ENCODE assay signal across 11 cellular contexts in genomic region chr5:139276426-139276825, GRCh38. TPM values are rescaled to one million over a fixed set of nuclear protein-coding genes. Genes with fewer than 3 reads are reported as not detected.
DNase-seq lines count a peak whose midpoint lies in the region; ATAC-seq, FAIRE-seq and TF ChIP-seq lines count a peak whose summit lies in the region.
"Had no signal": no experiment of that assay in that cellular context is flagged by ENCODE, and none has a peak within 500 bp of the region (broad histone marks: within the 10 kb centered on the region; RNA-seq: fewer than 3 reads in every experiment).

No MANE protein-coding gene starts in this region.

- intact Hi-C loops in HepG2 (cut with micrococcal nuclease; ENCODE audit: unreplicated experiment), result no loop called here
- intact Hi-C loops in right lobe of liver (cut with DNase I), result no loop called here
- intact Hi-C loops in Panc1 (cut with micrococcal nuclease; ENCODE audit: unreplicated experiment), result no loop called here
- intact Hi-C loops in vagina (cut with DNase I), result no loop called here
- intact Hi-C loops in adrenal gland (cut with DNase I), result no loop called here

- DNase-seq in HepG2 (ENCODE audit: low spot score), result no peak
- no peak for DNase-seq in right lobe of liver
- DNase-seq in Panc1 (ENCODE audit: low read depth, low spot score), result no peak
- no peak for DNase-seq in iPS DF 6.9 (ENCODE audit: low read depth, low spot score)
- no peak for DNase-seq in vagina (ENCODE audit: extremely low spot score in 2 of 2)
- DNase-seq in effector CD8-positive, alpha-beta T cell (lab: John Stamatoyannopoulos, UW), result no peak
- DNase-seq in T-helper 9 cell, result no peak
- no peak for DNase-seq in adrenal gland
- DNase-seq: cortex of kidney, NCI-H2171 treated with DMSO at 0.1 percent for 48 hours, occipital lobe had no signal

- H3K27me3 ChIP-seq in HepG2 (ENCODE audit: control insufficient read depth in 1 of 2, insufficient read depth in 2 of 2, low read length in 2 of 2) (no peaks in the 10 kb centered on the region; a peak in 1 of 5 replicates), right lobe of liver (no peaks in the 10 kb centered on the region), Panc1 (ENCODE audit: control insufficient read depth, insufficient read depth, low read length) (no peaks in the 10 kb centered on the region), iPS DF 6.9 (ENCODE audit: control insufficient read depth, insufficient read depth, low read length) (no peaks in the 10 kb centered on the region), vagina (no peaks in the 10 kb centered on the region), adrenal gland (no peaks in the 10 kb centered on the region)

- peak overlapping the region; percentile 41 for H3K27ac ChIP-seq in HepG2 (ENCODE audit: extremely low read length, insufficient read depth, low read length)
- no peak overlapping the region for H3K27ac ChIP-seq in right lobe of liver
- H3K27ac ChIP-seq in Panc1 (ENCODE audit: low read length), result peak overlapping the region; percentile 99
- H3K27ac ChIP-seq in iPS DF 6.9 (ENCODE audit: low read length), result peak overlapping the region; percentile 29
- H3K27ac ChIP-seq in vagina, result peak overlapping the region; percentile 6
- no peak overlapping the region for H3K27ac ChIP-seq in adrenal gland

- H2AFZ ChIP-seq in HepG2 (ENCODE audit: low read length), result no peak overlapping the region

- in situ Hi-C loops in HepG2 (cut with HindIII; ENCODE audit: extremely low pct_ligation_motif_present, low pct_unique_long_range_greater_than_20kb), result no loop called here
- in situ Hi-C loops in Panc1 (cut with HindIII; ENCODE audit: low pct_unique_long_range_greater_than_20kb, low sequenced_read_pairs), result no loop called here

- 52% methylated on average over 2 of the region's 2 CpGs for WGBS in HepG2 (ENCODE audit: low lambda C conversion rate)
- WGBS in right lobe of liver (ENCODE audit: insufficient coverage, low coverage, low lambda C conversion rate, missing lambda C conversion rate), result 79% methylated on average over 2 of the region's 2 CpGs
- WGBS in iPS DF 6.9 (ENCODE audit: insufficient coverage, insufficient read length), result no CpG with 5 or more reads among the region's 2 CpGs
- 72 to 88% (median 76%) methylated on average over 2 of the region's 2 CpGs for WGBS in adrenal gland, 4 donors

- TF ChIP-seq EP300 in HepG2 (IDR thresholded peaks at IDR 0.05; ENCODE audit: low read depth in 2 of 2, low read length in 2 of 2) (no peak), HepG2 (CRISPR knock-in tag; IDR thresholded peaks at IDR 0.05; ENCODE audit: borderline replicate concordance) (no peak)

- CTCF ChIA-PET in HepG2 (lab: Yijun Ruan, JAX; ENCODE audit: low intra/inter-chr PET ratio, low total read pairs), result no interaction called here
- CTCF ChIA-PET in Panc1 (lab: Charles Lee), result no interaction called here

- H3K4me3 ChIP-seq in HepG2 (replicated peaks in 1 of 3; ENCODE audit: insufficient read depth in 1 of 3, low read depth in 2 of 3, low read length in 3 of 3) (peak overlapping the region; percentile 55 to 96 (median 65); a peak in 4 of 6 replicates), right lobe of liver (no peak overlapping the region), Panc1 (ENCODE audit: low read depth in 2 of 2, low read length in 2 of 2) (peak overlapping the region; percentile 80 to 87; a peak in 3 of 4 replicates), iPS DF 6.9 (ENCODE audit: low read length) (no peak overlapping the region; the same call in 1 of the 2 replicates), vagina (no peak overlapping the region), adrenal gland (no peak overlapping the region)

- BruUV-seq in HepG2 (replicated peaks; lab: Mats Ljungman, UMichigan), result no TSS peak
- BruUV-seq in Panc1 (replicated peaks; lab: Mats Ljungman, UMichigan), result no TSS peak

- H3K9me3 ChIP-seq in HepG2 (ENCODE audit: low read length) (no peaks in the 10 kb centered on the region), right lobe of liver (no peaks in the 10 kb centered on the region), Panc1 (ENCODE audit: control insufficient read depth, insufficient read depth, low read depth, low read length) (no peaks in the 10 kb centered on the region), iPS DF 6.9 (ENCODE audit: control insufficient read depth, insufficient read depth, low read length) (no peaks in the 10 kb centered on the region), vagina (no peaks in the 10 kb centered on the region), adrenal gland (replicated peaks in 1 of 3) (no peaks in the 10 kb centered on the region)

- TF ChIP-seq CTCF in HepG2 (CRISPR knock-in tag; IDR thresholded peaks at IDR 0.05) (no peak), right lobe of liver (IDR thresholded peaks at IDR 0.05) (no peak), Panc1 (IDR thresholded peaks at IDR 0.05) (no peak), vagina (IDR thresholded peaks at IDR 0.05) (no peak), adrenal gland (IDR thresholded peaks at IDR 0.05) (no peak)

- POLR2A ChIA-PET in HepG2 (lab: Yijun Ruan, JAX), result interaction anchor here (0.7 to 3.6 kb wide), 5 partner anchors 10 to 701 kb away, joined by 3 to 22 read pairs (median 4); partner anchors contain the start of genes HSPA9, MATR3 and PAIP2
- POLR2A ChIA-PET in Panc1 (lab: Charles Lee), result interaction anchor here (0.8 to 1.3 kb wide), 2 partner anchors 17 to 47 kb away, joined by 3 to 4 read pairs; partner anchors contain the start of gene MATR3

- H3K4me1 ChIP-seq in HepG2 (ENCODE audit: insufficient read depth, low read length), result peaks cover 88% of the 10 kb centered on the region
- peaks cover 0 to 28% (median 7%) of the 10 kb centered on the region in 4 donors for H3K4me1 ChIP-seq in right lobe of liver
- peaks cover 41% of the 10 kb centered on the region for H3K4me1 ChIP-seq in Panc1 (ENCODE audit: control insufficient read depth, insufficient read depth, low read length)
- peaks cover 4% of the 10 kb centered on the region; the same call in 1 of the 2 replicates for H3K4me1 ChIP-seq in iPS DF 6.9 (ENCODE audit: control insufficient read depth, insufficient read depth, low read length)
- peaks cover 49% of the 10 kb centered on the region for H3K4me1 ChIP-seq in vagina
- H3K4me1 ChIP-seq in adrenal gland (replicated peaks in 1 of 2), result peaks cover 17 to 29% of the 10 kb centered on the region in 2 donors

- peak overlapping the region; percentile 64 for H3K9ac ChIP-seq in HepG2 (ENCODE audit: insufficient read depth, low read depth, low read length)

- no peak for FAIRE-seq in HepG2 (lab: Jason Lieb, UNC)

- TF ChIP-seq POLR2A in HepG2 (IDR thresholded peaks at IDR 0.05; ENCODE audit: insufficient read depth in 1 of 2, low read depth in 2 of 2, low read length in 2 of 2) (no peak), right lobe of liver (IDR thresholded peaks at IDR 0.05) (no peak), vagina (IDR thresholded peaks at IDR 0.05) (no peak), adrenal gland (IDR thresholded peaks at IDR 0.05) (no peak)

- ATAC-seq in HepG2 (no peak), right lobe of liver (no peak), Panc1 (no peak)

- H4K20me1 ChIP-seq in HepG2 (ENCODE audit: insufficient read depth, low read length), result no peaks in the 10 kb centered on the region; the same call in none of the 2 replicates

- peak overlapping the region; percentile 99 for H3K4me2 ChIP-seq in HepG2 (ENCODE audit: low read depth, low read length)

- TF ChIP-seq RAD21 in HepG2 (CRISPR knock-in tag; IDR thresholded peaks at IDR 0.05), result no peak

- H3K36me3 ChIP-seq in HepG2 (replicated peaks in 1 of 2; ENCODE audit: control insufficient read depth in 1 of 2, insufficient read depth in 2 of 2, low read length in 2 of 2), result peaks cover 9 to 32% of the 10 kb centered on the region in 2 experiments
- H3K36me3 ChIP-seq in right lobe of liver, result peaks cover 0 to 18% (median 2%) of the 10 kb centered on the region in 4 donors
- H3K36me3 ChIP-seq in Panc1 (ENCODE audit: control insufficient read depth, insufficient read depth, low read length), result peaks cover 38% of the 10 kb centered on the region
- peaks cover 30% of the 10 kb centered on the region for H3K36me3 ChIP-seq in iPS DF 6.9 (ENCODE audit: control insufficient read depth, insufficient read depth, low read length)
- H3K36me3 ChIP-seq in vagina, result peaks cover 0 to 17% of the 10 kb centered on the region in 2 donors
- peaks cover 0 to 12% of the 10 kb centered on the region in 2 donors for H3K36me3 ChIP-seq in adrenal gland (replicated peaks in 1 of 2)

- peaks cover 71% of the 10 kb centered on the region for H3K79me2 ChIP-seq in HepG2 (ENCODE audit: insufficient read depth, low read length)

TF ChIP-seq in HepG2, 621 proteins besides CTCF, POLR2A, EP300 and RAD21 (continues in another document):
- no peak for TF ChIP-seq ZNF333 (CRISPR knock-in tag; IDR thresholded peaks at IDR 0.05; ENCODE audit: borderline replicate concordance)

RNA-seq across cellular contexts. Expression of gene MATR3, which starts 17.1 kb away (rescaled TPM):
- total RNA-seq in HepG2 (2016; rRNA removed; fragmentation: Illumina TruSeq; extraction: Trizol) (341 and 484 TPM in 2 replicates), right lobe of liver (10 to 100 TPM; 43.5 to 73.8 (median 65.3) TPM), Panc1 (2021; ENCODE audit: unreplicated experiment) (194 TPM), vagina (126 TPM), adrenal gland (100 to 1,000 TPM; 145 to 258 (median 176) TPM)
- 17.2 and 21.9 TPM in 2 replicates for total RNA-seq in HepG2 (2016; cell fraction: cytosol; rRNA removed; fragmentation: Illumina TruSeq; extraction: Trizol; ENCODE audit: low read depth)
- 343 and 482 TPM in 2 replicates for total RNA-seq in HepG2 (2016; cell fraction: insoluble cytoplasmic fraction; rRNA removed; fragmentation: Illumina TruSeq; extraction: Trizol)
- total RNA-seq in HepG2 (2016; cell fraction: membrane; rRNA removed; fragmentation: Illumina TruSeq; extraction: Trizol), result 53.9 and 61.4 TPM in 2 replicates
- total RNA-seq in HepG2 (2016; cell fraction: nucleus; rRNA removed; fragmentation: Illumina TruSeq; extraction: Trizol), result 279 and 286 TPM in 2 replicates
- polyA plus RNA-seq in HepG2 (2011; rRNA removed) (84.6 and 94.2 TPM in 2 replicates), adrenal gland (100 to 1,000 TPM in 2 of 3 donors, 10 to 100 TPM in 1; 99.4 to 321 (median 123) TPM)
- 43.6 and 60.1 TPM in 2 replicates for polyA plus RNA-seq in HepG2 (2011; cell fraction: cytosol; rRNA removed)
- 57.4 and 62.8 TPM in 2 replicates for polyA plus RNA-seq in HepG2 (2011; cell fraction: nucleus; rRNA removed)
- polyA plus RNA-seq in HepG2 (2012), result 171 and 221 TPM in 2 replicates
- polyA plus RNA-seq in HepG2 (2016; cell fraction: cytosol; fragmentation: Illumina TruSeq; extraction: Trizol; ENCODE audit: low read depth), result 12.4 and 12.5 TPM in 2 replicates
- 426 and 447 TPM in 2 replicates for polyA plus RNA-seq in HepG2 (2016; cell fraction: insoluble cytoplasmic fraction; fragmentation: Illumina TruSeq; extraction: Trizol; ENCODE audit: low read depth)
- polyA plus RNA-seq in HepG2 (2016; cell fraction: membrane; fragmentation: Illumina TruSeq; extraction: Trizol; ENCODE audit: low read depth), result 40.1 and 45.7 TPM in 2 replicates
- polyA plus RNA-seq in HepG2 (2016; cell fraction: nucleus; fragmentation: Illumina TruSeq; extraction: Trizol; ENCODE audit: insufficient read depth, low read depth), result 274 and 295 TPM in 2 replicates
- polyA minus RNA-seq in HepG2 (2011; rRNA and poly(A)+ RNA removed; ENCODE audit: low replicate concordance), result 165 and 278 TPM in 2 replicates
- polyA minus RNA-seq in HepG2 (2011; cell fraction: cytosol; rRNA and poly(A)+ RNA removed), result 117 and 119 TPM in 2 replicates
- 253 and 268 TPM in 2 replicates for polyA minus RNA-seq in HepG2 (2011; cell fraction: nucleus; rRNA and poly(A)+ RNA removed)
- polyA plus RNA-seq in Panc1 (2012; ENCODE audit: insufficient read length), result 122 TPM

Comparison
In these comparisons a context has a peak if more than half of its experiments do, and no peak if none do; other contexts are left out.
1. H3K27ac ChIP-seq: peak in HepG2 (single experiment), Panc1 (single experiment), iPS DF 6.9 (single experiment) and vagina (single experiment); none in right lobe of liver (0 of 3) and adrenal gland (0 of 5).
2. H3K4me3 ChIP-seq: peak in HepG2 (3 of 3) and Panc1 (2 of 2); none in right lobe of liver (0 of 3), iPS DF 6.9 (single experiment), vagina (0 of 2) and adrenal gland (0 of 4).